ENCODE assay signal across 9 cellular contexts in genomic region chr5:170745481-170746061, GRCh38. TPM values are rescaled to one million over a fixed set of nuclear protein-coding genes. Genes with fewer than 3 reads are reported as not detected.
A peak's percentile ranks its signal among the peaks of the same experiment; 100 is the strongest.
DNase-seq lines count a peak whose midpoint lies in the region; ATAC-seq and TF ChIP-seq lines count a peak whose summit lies in the region.
"Had no signal": no experiment of that assay in that cellular context is flagged by ENCODE, and none has a peak within 500 bp of the region (broad histone marks: within the 10 kb centered on the region; RNA-seq: fewer than 3 reads in every experiment).

No MANE protein-coding gene starts in this region.

- DNase-seq in Caki2 (ENCODE audit: low read depth) (peak; percentile 77), NCI-H69 (lab: John Stamatoyannopoulos, UW) (peak; percentile 66), esophagus squamous epithelium (lab: John Stamatoyannopoulos, UW) (no peak), A673 (ENCODE audit: low spot score) (no peak)
- DNase-seq in activated naive CD4-positive, alpha-beta T cell treated with anti-CD3 and anti-CD28 coated beads for 36 hours, result no peak
- DNase-seq in CD8-positive, alpha-beta T cell, result no peak
- DNase-seq: CD4-positive, CD25-positive, alpha-beta regulatory T cell had no signal

- in situ Hi-C loops in Caki2 (cut with HindIII; ENCODE audit: low pct_unique_long_range_greater_than_20kb, low sequenced_read_pairs), result no loop called here

- H3K4me3 Mint-ChIP-seq in activated naive CD4-positive, alpha-beta T cell treated with anti-CD3 and anti-CD28 coated beads for 36 hours, result no peak overlapping the region
- no peak overlapping the region for H3K4me3 Mint-ChIP-seq in CD8-positive, alpha-beta T cell
- H3K4me3 Mint-ChIP-seq: CD4-positive, CD25-positive, alpha-beta regulatory T cell had no signal

- H3K36me3 Mint-ChIP-seq in activated naive CD4-positive, alpha-beta T cell treated with anti-CD3 and anti-CD28 coated beads for 36 hours (ENCODE audit: low read depth), result no peaks in the 10 kb centered on the region
- H3K36me3 Mint-ChIP-seq in CD8-positive, alpha-beta T cell, result no peaks in the 10 kb centered on the region
- H3K36me3 Mint-ChIP-seq: CD4-positive, CD25-positive, alpha-beta regulatory T cell had no signal

- H3K27me3 Mint-ChIP-seq in activated naive CD4-positive, alpha-beta T cell treated with anti-CD3 and anti-CD28 coated beads for 36 hours (ENCODE audit: low read depth), result peaks cover 33% of the 10 kb centered on the region
- H3K27me3 Mint-ChIP-seq in CD8-positive, alpha-beta T cell (ENCODE audit: low read depth), result peaks cover 32% of the 10 kb centered on the region

- POLR2A ChIA-PET in CD8-positive, alpha-beta T cell (lab: Charles Lee), result no interaction called here
- POLR2A ChIA-PET in A673 (lab: Charles Lee; ENCODE audit: low non-redundant PET), result no interaction called here

- ATAC-seq in GM21529 (IDR thresholded peaks at IDR 0.05; ENCODE audit: unreplicated experiment), result no peak
- ATAC-seq in CD8-positive, alpha-beta T cell, result no peak

- H3K27me3 ChIP-seq in esophagus squamous epithelium (peaks cover 0 to 29% (median 0%) of the 10 kb centered on the region in 4 donors), A673 (replicated peaks; ENCODE audit: insufficient read depth, low read depth, low read length, poor library complexity) (peaks cover 23% of the 10 kb centered on the region)
- no peaks in the 10 kb centered on the region for H3K27me3 ChIP-seq in CD8-positive, alpha-beta T cell (ENCODE audit: insufficient read depth, low read length)

- intact Hi-C loops in esophagus squamous epithelium (cut with DNase I), result no loop called here
- intact Hi-C loops in activated naive CD4-positive, alpha-beta T cell treated with anti-CD3 and anti-CD28 coated beads for 36 hours (cut with micrococcal nuclease), result loop anchor here (2.0 kb wide), 1 partner anchor 591 kb away; no protein-coding TSS in a partner anchor
- intact Hi-C loops in CD8-positive, alpha-beta T cell (cut with DNase I, micrococcal nuclease), result loop anchor here (2.0 to 10.0 kb wide), 2 partner anchors 591 to 1159 kb away; no protein-coding TSS in a partner anchor
- intact Hi-C loops in A673 (cut with micrococcal nuclease; ENCODE audit: unreplicated experiment), result loop anchor here (10.0 kb wide), 1 partner anchor 419 kb away; no protein-coding TSS in a partner anchor

- peak overlapping the region; percentile 12 to 65 (median 48) for H3K27ac ChIP-seq in esophagus squamous epithelium
- peak overlapping the region; percentile 64 for H3K27ac ChIP-seq in mesodermal cell (ENCODE audit: low read depth, low read length, severe bottlenecking)
- no peak overlapping the region for H3K27ac ChIP-seq in CD8-positive, alpha-beta T cell (ENCODE audit: low read depth, low read length)
- no peak overlapping the region for H3K27ac ChIP-seq in A673 (ENCODE audit: low read depth, low read length, poor library complexity, severe bottlenecking)

- H3K4me3 ChIP-seq in esophagus squamous epithelium (no peak overlapping the region), mesodermal cell (ENCODE audit: extremely low read depth, insufficient read depth, low read length, poor library complexity, severe bottlenecking) (no peak overlapping the region), A673 (ENCODE audit: low read depth, low read length, poor library complexity, severe bottlenecking) (no peak overlapping the region)
- no peak overlapping the region for H3K4me3 ChIP-seq in CD8-positive, alpha-beta T cell (ENCODE audit: low read depth, low read length)

- H3K4me1 Mint-ChIP-seq in activated naive CD4-positive, alpha-beta T cell treated with anti-CD3 and anti-CD28 coated beads for 36 hours (ENCODE audit: low read depth), result peaks cover 7% of the 10 kb centered on the region
- peaks cover 5% of the 10 kb centered on the region for H3K4me1 Mint-ChIP-seq in CD8-positive, alpha-beta T cell (ENCODE audit: low read depth)

- 0% methylated on average over 2 of the region's 11 CpGs; no CpG with 5 or more reads in 1 of the 2 donors for WGBS in esophagus squamous epithelium, 2 donors
- 65 to 82% methylated on average over 4 to 7 of the region's 11 CpGs for WGBS in mesodermal cell (ENCODE audit: insufficient coverage in 2 of 2), 2 experiments

- no peak overlapping the region for H3K27ac Mint-ChIP-seq in activated naive CD4-positive, alpha-beta T cell treated with anti-CD3 and anti-CD28 coated beads for 36 hours
- no peak overlapping the region for H3K27ac Mint-ChIP-seq in CD8-positive, alpha-beta T cell
- H3K27ac Mint-ChIP-seq: CD4-positive, CD25-positive, alpha-beta regulatory T cell had no signal

- TF ChIP-seq CTCF in esophagus squamous epithelium (IDR thresholded peaks at IDR 0.05), result no peak
- no peak for TF ChIP-seq CTCF in CD8-positive, alpha-beta T cell (IDR thresholded peaks at IDR 0.05)
- no peak for TF ChIP-seq CTCF in A673 (conservative IDR thresholded peaks at IDR 0.05; ENCODE audit: low read depth, low read length)

- H3K36me3 ChIP-seq in esophagus squamous epithelium, result no peaks in the 10 kb centered on the region
- no peaks in the 10 kb centered on the region for H3K36me3 ChIP-seq in mesodermal cell (ENCODE audit: control insufficient read depth, insufficient read depth, low read length)
- no peaks in the 10 kb centered on the region for H3K36me3 ChIP-seq in CD8-positive, alpha-beta T cell (ENCODE audit: insufficient read depth, low read length)
- no peaks in the 10 kb centered on the region for H3K36me3 ChIP-seq in A673 (ENCODE audit: insufficient read depth, low read length, poor library complexity, severe bottlenecking)

- H3K4me1 ChIP-seq in esophagus squamous epithelium (peaks cover 8 to 48% (median 18%) of the 10 kb centered on the region in 3 donors), mesodermal cell (ENCODE audit: control insufficient read depth, insufficient read depth, low read length, poor library complexity, severe bottlenecking) (peaks cover 5% of the 10 kb centered on the region), A673 (ENCODE audit: insufficient read depth, low read length, poor library complexity, severe bottlenecking) (no peaks in the 10 kb centered on the region)
- H3K4me1 ChIP-seq in CD8-positive, alpha-beta T cell (ENCODE audit: insufficient read depth, low read length), result no peaks in the 10 kb centered on the region

- TF ChIP-seq POLR2A in esophagus squamous epithelium (IDR thresholded peaks at IDR 0.05), result no peak

- CTCF ChIA-PET in activated naive CD4-positive, alpha-beta T cell treated with anti-CD3 and anti-CD28 coated beads for 36 hours (lab: Charles Lee), result interaction anchor here (0.6 to 2.3 kb wide), 6 partner anchors 46 to 765 kb away, joined by 3 to 15 read pairs (median 4); no protein-coding TSS in a partner anchor
- CTCF ChIA-PET in CD8-positive, alpha-beta T cell (lab: Charles Lee), result interaction anchor here (0.9 kb wide), 1 partner anchor 592 kb away, joined by 3 read pairs; no protein-coding TSS in a partner anchor
- CTCF ChIA-PET in A673 (lab: Charles Lee), result interaction anchor here (0.6 kb wide), 1 partner anchor 415 kb away, joined by 4 read pairs; no protein-coding TSS in a partner anchor

- no TSS peak for BruUV-seq in A673 (replicated peaks; lab: Mats Ljungman, UMichigan)

- no peaks in the 10 kb centered on the region for H3K9me3 ChIP-seq in esophagus squamous epithelium
- no peaks in the 10 kb centered on the region for H3K9me3 ChIP-seq in mesodermal cell (ENCODE audit: control insufficient read depth, low read length)
- H3K9me3 ChIP-seq in CD8-positive, alpha-beta T cell (ENCODE audit: low read length), result no peaks in the 10 kb centered on the region
- no peaks in the 10 kb centered on the region for H3K9me3 ChIP-seq in A673 (ENCODE audit: low read depth, low read length, poor library complexity, severe bottlenecking)

- H3K9me3 Mint-ChIP-seq in activated naive CD4-positive, alpha-beta T cell treated with anti-CD3 and anti-CD28 coated beads for 36 hours, result no peaks in the 10 kb centered on the region
- H3K9me3 Mint-ChIP-seq in CD8-positive, alpha-beta T cell, result no peaks in the 10 kb centered on the region

RNA-seq across cellular contexts. Expression of gene GABRP, which starts 38.0 kb away (rescaled TPM):
- not detected in 2 replicates for total RNA-seq in Caki2 (2014; rRNA removed; shearing (Covaris generic); ENCODE audit: low replicate concordance)
- 10 to 100 TPM in 3 of 4 donors, 1 to 10 TPM in 1; 1.1 to 49.2 (median 29.2) TPM for total RNA-seq in esophagus squamous epithelium
- polyA plus RNA-seq in mesodermal cell (2013, experiment 1 of 2), result 3.0 TPM
- polyA plus RNA-seq in mesodermal cell (2013, experiment 2 of 2), result 2.3 TPM
- total RNA-seq in activated naive CD4-positive, alpha-beta T cell treated with anti-CD3 and anti-CD28 coated beads for 36 hours, result not detected
- not detected for total RNA-seq in CD8-positive, alpha-beta T cell
- 0.09 TPM in 1 of 2 replicates, not detected in the other for total RNA-seq in A673 (2021)
- total RNA-seq: CD4-positive, CD25-positive, alpha-beta regulatory T cell had no signal
- polyA plus RNA-seq: CD4-positive, CD25-positive, alpha-beta regulatory T cell had no signal

Comparison
In these comparisons a context has a peak if more than half of its experiments do, and no peak if none do; other contexts are left out.
1. DNase-seq: peak in Caki2 (single experiment) and NCI-H69 (single experiment); none in esophagus squamous epithelium (single experiment), activated naive CD4-positive, alpha-beta T cell treated with anti-CD3 and anti-CD28 coated beads for 36 hours (single experiment), CD8-positive, alpha-beta T cell (0 of 7) and A673 (single experiment).
2. H3K27ac ChIP-seq: peak in esophagus squamous epithelium (4 of 4) and mesodermal cell (single experiment); none in CD8-positive, alpha-beta T cell (single experiment) and A673 (single experiment).